Comparison of ENCODE assay signal across 12 cellular contexts in the genomic region with DNA sequence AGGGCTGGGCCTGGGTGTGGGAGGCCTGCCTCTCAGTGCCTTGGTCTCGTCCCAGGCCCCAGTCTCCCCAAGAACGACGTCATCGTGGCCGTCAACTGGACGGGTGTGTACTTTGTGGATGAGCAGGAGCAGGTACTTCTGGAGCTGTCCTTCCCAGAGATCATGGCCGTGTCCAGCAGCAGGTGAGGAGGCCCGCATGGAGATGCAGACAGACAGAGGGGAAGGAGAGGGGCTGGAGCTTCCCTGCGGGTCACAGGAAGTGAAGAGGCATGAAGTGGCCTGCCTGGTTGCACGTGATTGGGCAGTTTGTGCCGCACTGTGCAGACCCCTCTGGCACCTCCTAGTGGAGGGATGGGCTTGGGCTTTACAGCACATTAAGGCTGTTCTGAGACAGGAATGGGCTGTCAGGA.
A peak's percentile ranks its signal among the peaks of the same experiment; 100 is the strongest.
DNase-seq lines count a peak whose midpoint lies in the region; ATAC-seq and TF ChIP-seq lines count a peak whose summit lies in the region.
"Had no signal": no experiment of that assay in that cellular context is flagged by ENCODE, and none has a peak within 500 bp of the region (broad histone marks: within the 10 kb centered on the region; RNA-seq: fewer than 3 reads in every experiment).

No MANE protein-coding gene starts in this region.

- H3K27ac ChIP-seq in body of pancreas (no peak overlapping the region), trophoblast cell (ENCODE audit: low read depth, low read length) (no peak overlapping the region)
- H3K27ac ChIP-seq: BLaER1, left lung, upper lobe of left lung had no signal

- 82 to 92% methylated on average over 11 of the region's 11 CpGs for WGBS in body of pancreas, 2 donors
- no CpG with 5 or more reads among the region's 11 CpGs for WGBS in trophoblast cell (ENCODE audit: extremely low coverage, insufficient coverage, insufficient read length)

- H3K36me3 ChIP-seq in body of pancreas (replicated peaks in 1 of 2; ENCODE audit: insufficient read depth in 1 of 2, low read depth in 2 of 2) (no peaks in the 10 kb centered on the region), trophoblast cell (ENCODE audit: control insufficient read depth in 1 of 2, insufficient read depth in 2 of 2, low read length in 2 of 2) (no peaks in the 10 kb centered on the region)
- H3K36me3 ChIP-seq: BLaER1, left lung, upper lobe of left lung had no signal

- H2BK5ac ChIP-seq in trophoblast cell (ENCODE audit: low read depth, low read length, poor library complexity), result no peak overlapping the region

- TF ChIP-seq CTCF in body of pancreas (IDR thresholded peaks at IDR 0.05), result no peak

- no peak overlapping the region for H2BK120ac ChIP-seq in trophoblast cell (ENCODE audit: insufficient read depth, low read length, poor library complexity)

- H3K9me3 ChIP-seq in body of pancreas (no peaks in the 10 kb centered on the region), trophoblast cell (ENCODE audit: insufficient read depth, low read depth, low read length) (no peaks in the 10 kb centered on the region)
- H3K9me3 ChIP-seq: BLaER1, left lung, upper lobe of left lung had no signal

- no peak overlapping the region for H3K4me2 ChIP-seq in trophoblast cell (ENCODE audit: low read length)
- H3K4me2 ChIP-seq: BLaER1 had no signal

- no peak for ATAC-seq in body of pancreas
- ATAC-seq: left lung, T-helper 17 cell had no signal

- H3K4ac ChIP-seq in trophoblast cell (ENCODE audit: low read depth, low read length), result no peak overlapping the region

- H3K27me3 ChIP-seq in body of pancreas (no peaks in the 10 kb centered on the region), trophoblast cell (ENCODE audit: insufficient read depth, low read length) (no peaks in the 10 kb centered on the region)
- H3K27me3 ChIP-seq: BLaER1, left lung, upper lobe of left lung had no signal

- no peak overlapping the region for H4K8ac ChIP-seq in trophoblast cell (ENCODE audit: low read depth, low read length)

- TF ChIP-seq POLR2A in body of pancreas (IDR thresholded peaks at IDR 0.05), result no peak

- TF ChIP-seq EP300 in Ishikawa (IDR thresholded peaks at IDR 0.05; ENCODE audit: borderline replicate concordance), result no peak

- H4K91ac ChIP-seq in trophoblast cell (ENCODE audit: low read depth, low read length), result no peak overlapping the region

- TF ChIP-seq RAD21 in Ishikawa (IDR thresholded peaks at IDR 0.05; ENCODE audit: low read depth), result peak; percentile 29; the same call in 1 of the 2 replicates

- no peaks in the 10 kb centered on the region for H3K79me2 ChIP-seq in trophoblast cell (ENCODE audit: control insufficient read depth, insufficient read depth, low read length, poor library complexity)

- DNase-seq in NCI-H1417 (lab: John Stamatoyannopoulos, UW) (peak in 2 of 3 experiments; percentile 2 to 21), NCI-H1417 treated with DMSO at 0.1 percent for 48 hours (lab: John Stamatoyannopoulos, UW) (no peak), body of pancreas (peak in 3 of 4 donors; percentile 9 to 23 (median 11)), trophoblast cell (peak; percentile 35 to 45), AML-193 (lab: John Stamatoyannopoulos, UW) (no peak), superior temporal gyrus (ENCODE audit: extremely low spot score) (no peak), Ammon's horn (ENCODE audit: low spot score) (no peak)

- no peaks in the 10 kb centered on the region for H3K4me1 ChIP-seq in body of pancreas
- no peaks in the 10 kb centered on the region for H3K4me1 ChIP-seq in trophoblast cell (ENCODE audit: control insufficient read depth in 1 of 2, insufficient read depth in 2 of 2, low read length in 2 of 2)
- H3K4me1 ChIP-seq: left lung, upper lobe of left lung had no signal

- H3K79me1 ChIP-seq in trophoblast cell (ENCODE audit: low read length), result no peaks in the 10 kb centered on the region

- H2AK5ac ChIP-seq in trophoblast cell (ENCODE audit: low read length), result no peak overlapping the region

- no peak overlapping the region for H3K9ac ChIP-seq in trophoblast cell (ENCODE audit: low read length)
- H3K9ac ChIP-seq: BLaER1 had no signal

- H2BK12ac ChIP-seq in trophoblast cell (ENCODE audit: low read length), result no peak overlapping the region

- no peak overlapping the region for H2AFZ ChIP-seq in trophoblast cell (ENCODE audit: insufficient read depth, low read length, poor library complexity)

- H3K14ac ChIP-seq in trophoblast cell (ENCODE audit: low read length), result no peak overlapping the region

- no peak overlapping the region for H4K12ac ChIP-seq in trophoblast cell (ENCODE audit: low read depth, low read length)

- H3K4me3 ChIP-seq in body of pancreas (no peak overlapping the region), trophoblast cell (ENCODE audit: low read depth, low read length) (no peak overlapping the region)
- H3K4me3 ChIP-seq: BLaER1, left lung, upper lobe of left lung had no signal

- intact Hi-C loops in body of pancreas (cut with DNase I), result no loop called here

- no peak overlapping the region for H3K23ac ChIP-seq in trophoblast cell (ENCODE audit: low read length)

- no peak overlapping the region for H3K18ac ChIP-seq in trophoblast cell (ENCODE audit: low read length)

TF ChIP-seq in Ishikawa, 13 proteins besides CTCF, POLR2A, EP300 and RAD21:
- TF ChIP-seq CEBPB (IDR thresholded peaks at IDR 0.05) (no peak), EGR1 (IDR thresholded peaks at IDR 0.05) (no peak), FOXM1 (IDR thresholded peaks at IDR 0.05; ENCODE audit: borderline replicate concordance, low read depth) (no peak), CREB1 (IDR thresholded peaks at IDR 0.05; ENCODE audit: low read depth) (no peak), YY1 (IDR thresholded peaks at IDR 0.05; ENCODE audit: low read depth) (no peak), TCF12 (IDR thresholded peaks at IDR 0.05; ENCODE audit: low read depth) (no peak), ZBTB7A (IDR thresholded peaks at IDR 0.05; ENCODE audit: low read depth) (no peak), TAF1 (IDR thresholded peaks at IDR 0.05; ENCODE audit: low read depth) (no peak)
- TF ChIP-seq, protein P1, sequence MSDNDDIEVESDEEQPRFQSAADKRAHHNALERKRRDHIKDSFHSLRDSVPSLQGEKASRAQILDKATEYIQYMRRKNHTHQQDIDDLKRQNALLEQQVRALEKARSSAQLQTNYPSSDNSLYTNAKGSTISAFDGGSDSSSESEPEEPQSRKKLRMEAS (IDR thresholded peaks at IDR 0.05), result no peak
- TF ChIP-seq, protein P2, sequence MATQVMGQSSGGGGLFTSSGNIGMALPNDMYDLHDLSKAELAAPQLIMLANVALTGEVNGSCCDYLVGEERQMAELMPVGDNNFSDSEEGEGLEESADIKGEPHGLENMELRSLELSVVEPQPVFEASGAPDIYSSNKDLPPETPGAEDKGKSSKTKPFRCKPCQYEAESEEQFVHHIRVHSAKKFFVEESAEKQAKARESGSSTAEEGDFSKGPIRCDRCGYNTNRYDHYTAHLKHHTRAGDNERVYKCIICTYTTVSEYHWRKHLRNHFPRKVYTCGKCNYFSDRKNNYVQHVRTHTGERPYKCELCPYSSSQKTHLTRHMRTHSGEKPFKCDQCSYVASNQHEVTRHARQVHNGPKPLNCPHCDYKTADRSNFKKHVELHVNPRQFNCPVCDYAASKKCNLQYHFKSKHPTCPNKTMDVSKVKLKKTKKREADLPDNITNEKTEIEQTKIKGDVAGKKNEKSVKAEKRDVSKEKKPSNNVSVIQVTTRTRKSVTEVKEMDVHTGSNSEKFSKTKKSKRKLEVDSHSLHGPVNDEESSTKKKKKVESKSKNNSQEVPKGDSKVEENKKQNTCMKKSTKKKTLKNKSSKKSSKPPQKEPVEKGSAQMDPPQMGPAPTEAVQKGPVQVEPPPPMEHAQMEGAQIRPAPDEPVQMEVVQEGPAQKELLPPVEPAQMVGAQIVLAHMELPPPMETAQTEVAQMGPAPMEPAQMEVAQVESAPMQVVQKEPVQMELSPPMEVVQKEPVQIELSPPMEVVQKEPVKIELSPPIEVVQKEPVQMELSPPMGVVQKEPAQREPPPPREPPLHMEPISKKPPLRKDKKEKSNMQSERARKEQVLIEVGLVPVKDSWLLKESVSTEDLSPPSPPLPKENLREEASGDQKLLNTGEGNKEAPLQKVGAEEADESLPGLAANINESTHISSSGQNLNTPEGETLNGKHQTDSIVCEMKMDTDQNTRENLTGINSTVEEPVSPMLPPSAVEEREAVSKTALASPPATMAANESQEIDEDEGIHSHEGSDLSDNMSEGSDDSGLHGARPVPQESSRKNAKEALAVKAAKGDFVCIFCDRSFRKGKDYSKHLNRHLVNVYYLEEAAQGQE (IDR thresholded peaks at IDR 0.05; ENCODE audit: low read depth), result no peak

Comparison
In these comparisons a context has a peak if more than half of its experiments do, and no peak if none do; other contexts are left out.
1. DNase-seq: peak in NCI-H1417 (2 of 3), body of pancreas (3 of 4) and trophoblast cell (2 of 2); none in NCI-H1417 treated with DMSO at 0.1 percent for 48 hours (single experiment), AML-193 (0 of 2), superior temporal gyrus (single experiment) and Ammon's horn (single experiment).